In genomic region chr10:74437822-74438221, GRCh38 we compare ENCODE assay signal across 1 cellular context.
TF ChIP-seq lines count a peak whose summit lies in the region.

No MANE protein-coding gene starts in this region.

TF ChIP-seq in HepG2, 621 proteins besides CTCF, POLR2A, EP300 and RAD21 (continued from another document):
- TF ChIP-seq NFAT5 (CRISPR knock-in tag; IDR thresholded peaks at IDR 0.05), result no peak
